Comparison of ENCODE assay signal across 27 cellular contexts in the genomic region with DNA sequence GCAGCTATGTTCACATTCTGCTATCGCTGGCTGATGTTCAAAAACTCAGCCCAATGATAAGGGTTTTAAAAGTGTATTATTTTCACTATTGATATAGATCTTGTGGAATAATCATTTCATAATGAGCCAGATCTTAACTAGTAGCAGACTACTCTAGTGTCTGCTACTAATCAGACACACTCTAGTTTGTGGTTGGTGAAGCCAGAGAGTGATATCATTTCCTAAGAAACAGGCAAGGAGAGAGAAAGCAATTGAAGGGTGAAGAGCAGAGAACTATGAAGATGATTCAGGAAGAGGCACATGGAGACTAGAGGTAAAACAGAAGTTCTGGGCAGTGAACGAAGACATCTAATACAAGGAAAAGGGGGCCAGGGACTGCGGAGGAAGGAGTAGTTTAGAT. TPM values are rescaled to one million over a fixed set of nuclear protein-coding genes. Genes with fewer than 3 reads are reported as not detected.
DNase-seq lines count a peak whose midpoint lies in the region; ATAC-seq and TF ChIP-seq lines count a peak whose summit lies in the region.
"Had no signal": no experiment of that assay in that cellular context is flagged by ENCODE, and none has a peak within 500 bp of the region (broad histone marks: within the 10 kb centered on the region; RNA-seq: fewer than 3 reads in every experiment).

No MANE protein-coding gene starts in this region.

- H2AFZ ChIP-seq in OCI-LY7 (ENCODE audit: low read length), result peak overlapping the region; percentile 90; the same call in 1 of the 2 replicates

- peak; percentile 24 for DNase-seq in Daoy (ENCODE audit: low read depth)
- no peak for DNase-seq in OCI-LY7 (ENCODE audit: low spot score)
- DNase-seq in epithelial cell of proximal tubule (ENCODE audit: low read depth), result no peak
- DNase-seq in mesendoderm, result no peak
- DNase-seq in DMS 273 (lab: John Stamatoyannopoulos, UW; ENCODE audit: unreplicated experiment), result no peak
- DNase-seq in NCI-H82 treated with DMSO at 0.1 percent for 48 hours (lab: John Stamatoyannopoulos, UW; ENCODE audit: unreplicated experiment), result no peak
- DNase-seq: activated CD4-positive, alpha-beta memory T cell treated with anti-CD3 and anti-CD28 coated beads, Interleukin-2, amount 10 ng/mL, durations not matched to agents 7 days and 5 days; activated CD4-positive, CD25-positive, alpha-beta regulatory T cell; activated naive CD4-positive, alpha-beta T cell treated with anti-CD3 and anti-CD28 coated beads for 36 hours; DMS79; foreskin keratinocyte; hypothalamus; KBM-7; lower lobe of right lung; MM.1S; NCI-H2171; NCI-H524 treated with DMSO at 0.1 percent for 48 hours; nucleus accumbens; spleen; stimulated activated CD4-positive, alpha-beta T cell treated with anti-CD3 and anti-CD28 coated beads, Interleukin-4, amount 100 ng/mL, for 24 hours; stimulated activated naive CD8-positive, alpha-beta T cell treated with anti-CD3 and anti-CD28 coated beads, Interleukin-15, amount 100 ng/mL, for 72 hours; T1000; tibial artery had no signal

- H3K9me3 ChIP-seq in OCI-LY7 (ENCODE audit: low read length), result 0 out of 2 replicates have a peak, but pooled peaks cover under 1% of the 10 kb centered on the region
- H3K9me3 ChIP-seq: HAP-1, lower lobe of right lung, spleen, tibial artery had no signal

- no peak overlapping the region for H2BK15ac ChIP-seq in mesendoderm (replicated peaks; ENCODE audit: low read depth)

- no peak overlapping the region for H2AK5ac ChIP-seq in mesendoderm (ENCODE audit: low read length)

- no peak overlapping the region for H4K8ac ChIP-seq in mesendoderm (ENCODE audit: low read depth, low read length)

- intact Hi-C loops in OCI-LY7 (cut with micrococcal nuclease; ENCODE audit: unreplicated experiment), result loop anchor here (10.0 kb wide), 1 partner anchor 1248 kb away; no protein-coding TSS in a partner anchor

- no TSS peak for BruUV-seq in OCI-LY7 (replicated peaks; lab: Mats Ljungman, UMichigan)

- H3K4me1 ChIP-seq in OCI-LY7 (ENCODE audit: insufficient read depth, low read length, poor library complexity, severe bottlenecking) (peaks cover 45% of the 10 kb centered on the region), mesendoderm (ENCODE audit: control insufficient read depth, low read depth, low read length) (peaks cover 5% of the 10 kb centered on the region)
- H3K4me1 ChIP-seq: HAP-1, lower lobe of right lung, tibial artery had no signal

- ATAC-seq in GM18498 (IDR thresholded peaks at IDR 0.05; ENCODE audit: unreplicated experiment), result no peak
- ATAC-seq in GM21737 (IDR thresholded peaks at IDR 0.05; ENCODE audit: unreplicated experiment), result no peak
- ATAC-seq: foreskin keratinocyte; lower lobe of right lung; stimulated activated naive CD8-positive, alpha-beta T cell treated with anti-CD3 and anti-CD28 coated beads, Interleukin-15, amount 100 ng/mL, for 72 hours had no signal

- H3K27me3 ChIP-seq in mesendoderm (ENCODE audit: insufficient read depth, low read length, poor library complexity), result no peaks in the 10 kb centered on the region
- H3K27me3 ChIP-seq: cardiac muscle cell, foreskin keratinocyte had no signal

- no peak overlapping the region for H3K56ac ChIP-seq in mesendoderm (ENCODE audit: low read length)

- H3K79me1 ChIP-seq in mesendoderm (ENCODE audit: low read length), result no peaks in the 10 kb centered on the region

- H3K27ac ChIP-seq in OCI-LY7 (ENCODE audit: low read depth, low read length, poor library complexity, severe bottlenecking) (no peak overlapping the region), mesendoderm (ENCODE audit: low read depth, low read length) (no peak overlapping the region)
- H3K27ac ChIP-seq: cardiac muscle cell, foreskin keratinocyte, lower lobe of right lung, spleen, tibial artery had no signal

- H4K20me1 ChIP-seq in OCI-LY7 (ENCODE audit: insufficient read depth, low read length), result no peaks in the 10 kb centered on the region

- H2BK120ac ChIP-seq in mesendoderm (ENCODE audit: low read depth, low read length), result no peak overlapping the region

- peak overlapping the region; percentile 52 for H3K4ac ChIP-seq in mesendoderm (ENCODE audit: low read depth, low read length)

- H3K23ac ChIP-seq in mesendoderm (ENCODE audit: low read length), result no peak overlapping the region

- no peak overlapping the region for H4K5ac ChIP-seq in mesendoderm (ENCODE audit: low read length)

- no CpG with 5 or more reads among the region's 3 CpGs for WGBS in mesendoderm (ENCODE audit: extremely low coverage, insufficient coverage, low lambda C conversion rate)

- H3K4me3 ChIP-seq in OCI-LY7 (ENCODE audit: low read depth, low read length, poor library complexity, severe bottlenecking) (no peak overlapping the region), epithelial cell of proximal tubule (ENCODE audit: low read depth, low read length) (peak overlapping the region; percentile 5), mesendoderm (ENCODE audit: low read length) (no peak overlapping the region)
- H3K4me3 ChIP-seq: cardiac muscle cell, HAP-1, lower lobe of right lung, spleen, tibial artery had no signal

- CTCF ChIA-PET in OCI-LY7 (lab: Charles Lee; ENCODE audit: unreplicated experiment), result no interaction called here

- H3K79me2 ChIP-seq in OCI-LY7 (ENCODE audit: insufficient read depth, low read depth, low read length), result no peaks in the 10 kb centered on the region
- H3K79me2 ChIP-seq in mesendoderm (ENCODE audit: control insufficient read depth, insufficient read depth, low read length), result no peaks in the 10 kb centered on the region

- H3K9ac ChIP-seq in mesendoderm (ENCODE audit: low read length), result no peak overlapping the region

- H2BK5ac ChIP-seq in mesendoderm (ENCODE audit: low read length), result no peak overlapping the region

- POLR2A ChIA-PET in OCI-LY7 (lab: Charles Lee), result no interaction called here

- H3K4me2 ChIP-seq in OCI-LY7 (ENCODE audit: low read length) (peak overlapping the region; percentile 44; the same call in 1 of the 2 replicates), mesendoderm (ENCODE audit: low read length) (no peak overlapping the region)

- H3K36me3 ChIP-seq in OCI-LY7 (ENCODE audit: insufficient read depth, low read length) (peaks cover 4% of the 10 kb centered on the region; the same call in 1 of the 2 replicates), mesendoderm (ENCODE audit: control insufficient read depth, insufficient read depth, low read length) (no peaks in the 10 kb centered on the region)
- H3K36me3 ChIP-seq: cardiac muscle cell, HAP-1, lower lobe of right lung, spleen, tibial artery had no signal

- H3K18ac ChIP-seq in mesendoderm (ENCODE audit: low read length), result no peak overlapping the region

- H3K9me2 ChIP-seq in OCI-LY7 (ENCODE audit: insufficient read depth, low read length), result no peaks in the 10 kb centered on the region

- TF ChIP-seq CTCF in OCI-LY7 (conservative IDR thresholded peaks at IDR 0.05; ENCODE audit: low read length) (no peak), epithelial cell of proximal tubule (conservative IDR thresholded peaks at IDR 0.05; ENCODE audit: low read depth, low read length) (no peak)

RNA-seq across cellular contexts. Expression of gene BET1, which starts 58.2 kb away (rescaled TPM):
- total RNA-seq in Daoy (2014; rRNA removed; shearing (Covaris generic)), result 36.8 and 61.2 TPM in 2 replicates
- 14.3 and 20.4 TPM in 2 replicates for total RNA-seq in OCI-LY7 (2014; rRNA removed; shearing (Covaris generic))
- total RNA-seq in OCI-LY7 (2022) (31.6 and 32.8 TPM in 2 replicates), epithelial cell of proximal tubule (23.3 and 35.5 TPM in 2 replicates)
- 35.6 TPM for polyA plus RNA-seq in mesendoderm (2013, experiment 1 of 2)
- polyA plus RNA-seq in mesendoderm (2013, experiment 2 of 2), result 34.4 TPM
